In the genomic region with DNA sequence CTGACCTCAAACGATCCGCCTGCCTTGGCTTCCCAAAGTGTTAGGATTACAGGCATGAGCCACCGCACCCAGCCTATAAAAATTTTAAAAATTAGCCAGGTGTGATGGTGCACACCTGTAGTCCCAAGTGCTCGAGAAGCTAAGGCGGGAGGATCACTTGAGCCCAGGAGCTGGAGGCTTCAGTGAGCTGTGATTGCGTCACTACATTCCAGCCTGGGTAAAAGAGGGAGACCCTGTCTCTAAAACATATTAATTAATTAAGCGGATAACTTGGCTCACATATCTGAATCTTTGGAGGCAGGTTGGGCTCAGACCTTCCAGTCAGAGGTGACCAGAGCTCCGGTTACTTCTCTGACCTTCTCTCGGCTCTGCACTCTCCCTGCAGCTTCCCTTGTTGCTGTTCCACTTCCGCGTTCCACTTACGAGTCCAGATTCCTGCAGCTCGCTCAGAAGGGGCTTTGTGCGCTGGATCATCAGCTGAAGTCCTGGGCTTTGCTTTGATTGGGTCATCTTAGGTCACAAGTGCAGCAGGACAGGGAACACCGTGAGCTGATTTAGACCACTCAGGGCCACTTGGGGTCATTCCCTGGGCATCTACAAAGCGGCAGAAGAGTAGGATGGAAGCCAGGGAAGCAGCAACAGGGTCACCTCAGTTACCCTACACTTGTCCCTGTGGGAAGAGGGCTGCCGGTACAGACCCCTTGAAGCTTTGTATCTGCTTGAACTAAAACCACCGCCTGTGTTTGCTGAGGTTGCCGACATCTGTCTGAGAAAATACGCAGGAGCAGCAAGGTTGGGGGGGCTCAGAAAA, we compare ENCODE assay signal across 1 cellular context.
TF ChIP-seq lines count a peak whose summit lies in the region.

No MANE protein-coding gene starts in this region.

TF ChIP-seq in K562, 482 proteins besides CTCF, POLR2A, EP300 and RAD21:
- TF ChIP-seq SOX6 (IDR thresholded peaks at IDR 0.05) (no peak), KDM1A (IDR thresholded peaks at IDR 0.05) (peak; percentile 13 to 31; a peak in 2 of 4 replicates), ZNF354B (CRISPR knock-in tag; IDR thresholded peaks at IDR 0.05) (no peak), RBM39 (optimal IDR thresholded peaks at IDR 0.05; ENCODE audit: low read depth, low read length) (no peak), SMARCB1 (IDR thresholded peaks at IDR 0.05; ENCODE audit: insufficient read length, low read depth) (no peak), CEBPB (tag; IDR thresholded peaks at IDR 0.05) (peak; percentile 89), NR1H2 (CRISPR knock-in tag; IDR thresholded peaks at IDR 0.05) (no peak), MTA3 (IDR thresholded peaks at IDR 0.05; ENCODE audit: borderline replicate concordance) (no peak), ZKSCAN8 (CRISPR knock-in tag; IDR thresholded peaks at IDR 0.05) (no peak), CSDE1 (IDR thresholded peaks at IDR 0.05) (no peak), TEAD4 (IDR thresholded peaks at IDR 0.05; ENCODE audit: low read length) (no peak), TEAD4 (CRISPR knock-in tag; IDR thresholded peaks at IDR 0.05; ENCODE audit: borderline replicate concordance) (no peak), MTF1 (CRISPR knock-in tag; IDR thresholded peaks at IDR 0.05; ENCODE audit: borderline replicate concordance) (no peak), CEBPG (CRISPR knock-in tag; IDR thresholded peaks at IDR 0.05) (no peak), CEBPG (tag; conservative IDR thresholded peaks at IDR 0.05 in 1 of 2, IDR thresholded peaks at IDR 0.05 in 1 of 2) (peak; percentile 21 to 60; a peak in 2 of 4 replicates), EWSR1 (IDR thresholded peaks at IDR 0.05; ENCODE audit: borderline replicate concordance, low read depth, partially characterized antibody) (no peak), POLR2G (IDR thresholded peaks at IDR 0.05; ENCODE audit: low read depth, low read length) (no peak), ERF (CRISPR knock-in tag; IDR thresholded peaks at IDR 0.05) (no peak), GABPB2 (CRISPR knock-in tag; conservative IDR thresholded peaks at IDR 0.05) (no peak), MYNN (IDR thresholded peaks at IDR 0.05) (no peak), MYNN (CRISPR knock-in tag; IDR thresholded peaks at IDR 0.05) (no peak), EGR1 (conservative IDR thresholded peaks at IDR 0.05) (no peak), NR4A1 (CRISPR knock-in tag; IDR thresholded peaks at IDR 0.05) (no peak), NR4A1 (tag; IDR thresholded peaks at IDR 0.05) (no peak), ELF4 (CRISPR knock-in tag; IDR thresholded peaks at IDR 0.05) (no peak), KLF10 (CRISPR knock-in tag; IDR thresholded peaks at IDR 0.05) (no peak)
- TF ChIP-seq, protein P1, sequence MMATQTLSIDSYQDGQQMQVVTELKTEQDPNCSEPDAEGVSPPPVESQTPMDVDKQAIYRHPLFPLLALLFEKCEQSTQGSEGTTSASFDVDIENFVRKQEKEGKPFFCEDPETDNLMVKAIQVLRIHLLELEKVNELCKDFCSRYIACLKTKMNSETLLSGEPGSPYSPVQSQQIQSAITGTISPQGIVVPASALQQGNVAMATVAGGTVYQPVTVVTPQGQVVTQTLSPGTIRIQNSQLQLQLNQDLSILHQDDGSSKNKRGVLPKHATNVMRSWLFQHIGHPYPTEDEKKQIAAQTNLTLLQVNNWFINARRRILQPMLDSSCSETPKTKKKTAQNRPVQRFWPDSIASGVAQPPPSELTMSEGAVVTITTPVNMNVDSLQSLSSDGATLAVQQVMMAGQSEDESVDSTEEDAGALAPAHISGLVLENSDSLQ (IDR thresholded peaks at IDR 0.05), result no peak
- TF ChIP-seq, protein P2, sequence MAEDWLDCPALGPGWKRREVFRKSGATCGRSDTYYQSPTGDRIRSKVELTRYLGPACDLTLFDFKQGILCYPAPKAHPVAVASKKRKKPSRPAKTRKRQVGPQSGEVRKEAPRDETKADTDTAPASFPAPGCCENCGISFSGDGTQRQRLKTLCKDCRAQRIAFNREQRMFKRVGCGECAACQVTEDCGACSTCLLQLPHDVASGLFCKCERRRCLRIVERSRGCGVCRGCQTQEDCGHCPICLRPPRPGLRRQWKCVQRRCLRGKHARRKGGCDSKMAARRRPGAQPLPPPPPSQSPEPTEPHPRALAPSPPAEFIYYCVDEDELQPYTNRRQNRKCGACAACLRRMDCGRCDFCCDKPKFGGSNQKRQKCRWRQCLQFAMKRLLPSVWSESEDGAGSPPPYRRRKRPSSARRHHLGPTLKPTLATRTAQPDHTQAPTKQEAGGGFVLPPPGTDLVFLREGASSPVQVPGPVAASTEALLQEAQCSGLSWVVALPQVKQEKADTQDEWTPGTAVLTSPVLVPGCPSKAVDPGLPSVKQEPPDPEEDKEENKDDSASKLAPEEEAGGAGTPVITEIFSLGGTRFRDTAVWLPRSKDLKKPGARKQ (CRISPR knock-in tag; IDR thresholded peaks at IDR 0.05), result no peak
- TF ChIP-seq, protein P3, sequence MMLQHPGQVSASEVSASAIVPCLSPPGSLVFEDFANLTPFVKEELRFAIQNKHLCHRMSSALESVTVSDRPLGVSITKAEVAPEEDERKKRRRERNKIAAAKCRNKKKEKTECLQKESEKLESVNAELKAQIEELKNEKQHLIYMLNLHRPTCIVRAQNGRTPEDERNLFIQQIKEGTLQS (IDR thresholded peaks at IDR 0.05), result peak; percentile 33; the same call in 1 of the 2 replicates
- TF ChIP-seq, protein P3 (CRISPR knock-in tag; conservative IDR thresholded peaks at IDR 0.05), result no peak
- TF ChIP-seq, protein P4, sequence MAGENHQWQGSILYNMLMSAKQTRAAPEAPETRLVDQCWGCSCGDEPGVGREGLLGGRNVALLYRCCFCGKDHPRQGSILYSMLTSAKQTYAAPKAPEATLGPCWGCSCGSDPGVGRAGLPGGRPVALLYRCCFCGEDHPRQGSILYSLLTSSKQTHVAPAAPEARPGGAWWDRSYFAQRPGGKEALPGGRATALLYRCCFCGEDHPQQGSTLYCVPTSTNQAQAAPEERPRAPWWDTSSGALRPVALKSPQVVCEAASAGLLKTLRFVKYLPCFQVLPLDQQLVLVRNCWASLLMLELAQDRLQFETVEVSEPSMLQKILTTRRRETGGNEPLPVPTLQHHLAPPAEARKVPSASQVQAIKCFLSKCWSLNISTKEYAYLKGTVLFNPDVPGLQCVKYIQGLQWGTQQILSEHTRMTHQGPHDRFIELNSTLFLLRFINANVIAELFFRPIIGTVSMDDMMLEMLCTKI (IDR thresholded peaks at IDR 0.05; ENCODE audit: partially characterized antibody), result no peak
- TF ChIP-seq, protein P5, sequence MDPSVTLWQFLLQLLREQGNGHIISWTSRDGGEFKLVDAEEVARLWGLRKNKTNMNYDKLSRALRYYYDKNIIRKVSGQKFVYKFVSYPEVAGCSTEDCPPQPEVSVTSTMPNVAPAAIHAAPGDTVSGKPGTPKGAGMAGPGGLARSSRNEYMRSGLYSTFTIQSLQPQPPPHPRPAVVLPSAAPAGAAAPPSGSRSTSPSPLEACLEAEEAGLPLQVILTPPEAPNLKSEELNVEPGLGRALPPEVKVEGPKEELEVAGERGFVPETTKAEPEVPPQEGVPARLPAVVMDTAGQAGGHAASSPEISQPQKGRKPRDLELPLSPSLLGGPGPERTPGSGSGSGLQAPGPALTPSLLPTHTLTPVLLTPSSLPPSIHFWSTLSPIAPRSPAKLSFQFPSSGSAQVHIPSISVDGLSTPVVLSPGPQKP (CRISPR knock-in tag; IDR thresholded peaks at IDR 0.05), result no peak
- TF ChIP-seq, protein P6, sequence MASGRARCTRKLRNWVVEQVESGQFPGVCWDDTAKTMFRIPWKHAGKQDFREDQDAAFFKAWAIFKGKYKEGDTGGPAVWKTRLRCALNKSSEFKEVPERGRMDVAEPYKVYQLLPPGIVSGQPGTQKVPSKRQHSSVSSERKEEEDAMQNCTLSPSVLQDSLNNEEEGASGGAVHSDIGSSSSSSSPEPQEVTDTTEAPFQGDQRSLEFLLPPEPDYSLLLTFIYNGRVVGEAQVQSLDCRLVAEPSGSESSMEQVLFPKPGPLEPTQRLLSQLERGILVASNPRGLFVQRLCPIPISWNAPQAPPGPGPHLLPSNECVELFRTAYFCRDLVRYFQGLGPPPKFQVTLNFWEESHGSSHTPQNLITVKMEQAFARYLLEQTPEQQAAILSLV (tag; IDR thresholded peaks at IDR 0.05), result no peak
